8 cellular contexts compared by ENCODE assay signal in genomic region chr13:51286135-51287002, GRCh38. TPM values are rescaled to one million over a fixed set of nuclear protein-coding genes. Genes with fewer than 3 reads are reported as not detected.
DNase-seq lines count a peak whose midpoint lies in the region; ATAC-seq and TF ChIP-seq lines count a peak whose summit lies in the region.

No MANE protein-coding gene starts in this region.

- peaks cover 0 to 9% (median 3%) of the 10 kb centered on the region in 4 donors for H3K4me1 ChIP-seq in right lobe of liver

- no peaks in the 10 kb centered on the region for H3K9me3 ChIP-seq in right lobe of liver

- no peak for TF ChIP-seq POLR2A in right lobe of liver (IDR thresholded peaks at IDR 0.05)

- H3K36me3 ChIP-seq in right lobe of liver = no peaks in the 10 kb centered on the region

- TF ChIP-seq CTCF in GM10266 (IDR thresholded peaks at IDR 0.05; ENCODE audit: control insufficient read depth, insufficient read depth, low read depth, missing control alignments) (peak; percentile 86), coronary artery (IDR thresholded peaks at IDR 0.05) (peak; percentile 92), right lobe of liver (IDR thresholded peaks at IDR 0.05) (peak; percentile 85 to 94 (median 92))

- 44% methylated on average over 11 of the region's 13 CpGs for WGBS in right lobe of liver (ENCODE audit: insufficient coverage, low coverage, low lambda C conversion rate, missing lambda C conversion rate)

- H3K4me3 ChIP-seq in coronary artery = no peak overlapping the region
- no peak overlapping the region for H3K4me3 ChIP-seq in right lobe of liver

- intact Hi-C loops in right lobe of liver (cut with DNase I) = loop anchor here in 1 of 2 donors (5.0 kb wide), 1 partner anchor 139 kb away; no protein-coding TSS in a partner anchor

- H3K27me3 ChIP-seq in right lobe of liver = no peaks in the 10 kb centered on the region

- H3K27ac ChIP-seq in coronary artery (no peak overlapping the region), right lobe of liver (no peak overlapping the region)

- DNase-seq in GM10266 (ENCODE audit: extremely low spot score) (peak; percentile 62), NCI-H460 (ENCODE audit: extremely low read depth, low read depth) (peak; percentile 52), coronary artery (ENCODE audit: low spot score) (peak; percentile 75), right lobe of liver (peak; percentile 82 to 84 (median 84))
- DNase-seq in activated CD4-positive, alpha-beta T cell treated with anti-CD3 and anti-CD28 coated beads, Interleukin-2, amount 50 U/mL, for 1 hour = peak; percentile 59
- peak; percentile 35 to 56 (median 42) for DNase-seq in stimulated activated CD4-positive, alpha-beta T cell treated with anti-CD3 and anti-CD28 coated beads, TNF-alpha, amount 100 ng/mL, for 4 hours (ENCODE audit: low read depth in 3 of 3)

- ATAC-seq in HG02885 (IDR thresholded peaks at IDR 0.05; ENCODE audit: poor library complexity, unreplicated experiment) (peak; percentile 79), right lobe of liver (peak; percentile 91 to 94 (median 92)), GM18511 (IDR thresholded peaks at IDR 0.05; ENCODE audit: unreplicated experiment) (no peak)

RNA-seq across cellular contexts. Expression of gene SERPINE3, which starts 53.1 kb away (rescaled TPM):
- not detected in 2 replicates for total RNA-seq in NCI-H460 (2014; rRNA removed; shearing (Covaris generic))
- not detected in 2 replicates for polyA plus RNA-seq in NCI-H460 (2014; cell fraction: nucleus; rRNA removed)
- not detected for total RNA-seq in right lobe of liver
